In the genomic region with DNA sequence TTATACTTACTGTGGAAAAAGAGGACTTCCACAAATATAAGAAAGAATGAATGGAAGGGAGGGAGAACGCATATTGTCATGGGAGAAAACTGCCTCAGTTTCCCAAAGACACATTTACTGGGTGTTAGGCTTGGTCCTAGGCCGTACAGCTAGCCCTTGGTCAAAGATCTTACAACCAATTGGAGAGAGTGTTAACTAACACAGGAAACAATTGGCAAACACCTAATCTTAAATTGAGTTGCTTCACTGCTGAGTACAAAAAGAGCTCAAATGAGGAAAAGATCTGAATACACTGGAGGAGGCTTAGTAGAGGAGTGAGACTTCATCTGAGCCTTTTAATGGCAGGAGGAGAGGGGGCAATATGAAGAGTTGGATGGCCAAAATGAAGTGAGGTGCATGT, we compare ENCODE assay signal across 22 cellular contexts.
A peak's percentile ranks its signal among the peaks of the same experiment; 100 is the strongest.
DNase-seq lines count a peak whose midpoint lies in the region; ATAC-seq and TF ChIP-seq lines count a peak whose summit lies in the region.
"Had no signal": no experiment of that assay in that cellular context is flagged by ENCODE, and none has a peak within 500 bp of the region (broad histone marks: within the 10 kb centered on the region; RNA-seq: fewer than 3 reads in every experiment).

No MANE protein-coding gene starts in this region.

- H3K36me3 ChIP-seq in thyroid gland = no peaks in the 10 kb centered on the region
- H3K36me3 ChIP-seq: BLaER1 treated with 17β-estradiol and CSF1 and Interleukin-3, amounts not matched to agents 10 nM and 100 nM had no signal

- no peak overlapping the region for H3K27ac Mint-ChIP-seq in T-cell
- H3K27ac Mint-ChIP-seq in glutamatergic neuron (ENCODE audit: unreplicated experiment) = no peak overlapping the region
- H3K27ac Mint-ChIP-seq: activated naive CD8-positive, alpha-beta T cell treated with anti-CD3 and anti-CD28 coated beads, Interleukin-2, amount 50 U/mL, for 24 hours; activated T-helper 17 cell treated with anti-CD3 and anti-CD28 coated beads, Interleukin-2, amount 50 U/mL, for 72 hours; stimulated activated memory B cell treated with anti-CD40 and anti-IgM and Interleukin-4, amounts not matched to agents 10 μg/mL and 1 μg/mL and 100 μg/mL, for 72 hours had no signal

- H3K4me1 ChIP-seq in thyroid gland = peaks cover 23 to 37% of the 10 kb centered on the region in 2 donors

- TF ChIP-seq CTCF in fibroblast of villous mesenchyme (IDR thresholded peaks at IDR 0.05; ENCODE audit: insufficient read depth, low read depth, low read length) (no peak), thyroid gland (IDR thresholded peaks at IDR 0.05) (no peak), glutamatergic neuron (IDR thresholded peaks at IDR 0.05; ENCODE audit: partially characterized antibody, unreplicated experiment) (no peak)

- H3K4me3 ChIP-seq in fibroblast of villous mesenchyme (ENCODE audit: low read depth, low read length) (no peak overlapping the region), thyroid gland (replicated peaks in 1 of 3) (no peak overlapping the region)
- H3K4me3 ChIP-seq: BLaER1 treated with 17β-estradiol and CSF1 and Interleukin-3, amounts not matched to agents 10 nM and 100 nM; GM12878 had no signal

- 89 to 90% methylated on average over 2 of the region's 2 CpGs for WGBS in thyroid gland, 2 donors

- POLR2A ChIA-PET in T-cell (lab: Charles Lee) = no interaction called here

- H3K4me3 Mint-ChIP-seq in T-cell (no peak overlapping the region), glutamatergic neuron (ENCODE audit: unreplicated experiment) (no peak overlapping the region)
- H3K4me3 Mint-ChIP-seq: activated naive CD8-positive, alpha-beta T cell treated with anti-CD3 and anti-CD28 coated beads, Interleukin-2, amount 50 U/mL, for 24 hours; activated T-helper 17 cell treated with anti-CD3 and anti-CD28 coated beads, Interleukin-2, amount 50 U/mL, for 72 hours; stimulated activated memory B cell treated with anti-CD40 and anti-IgM and Interleukin-4, amounts not matched to agents 10 μg/mL and 1 μg/mL and 100 μg/mL, for 72 hours had no signal

- H3K36me3 Mint-ChIP-seq in T-cell (no peaks in the 10 kb centered on the region), glutamatergic neuron (ENCODE audit: unreplicated experiment) (no peaks in the 10 kb centered on the region)
- H3K36me3 Mint-ChIP-seq: stimulated activated memory B cell treated with anti-CD40 and anti-IgM and Interleukin-4, amounts not matched to agents 10 μg/mL and 1 μg/mL and 100 μg/mL, for 72 hours had no signal

- H3K27me3 ChIP-seq in thyroid gland = no peaks in the 10 kb centered on the region
- H3K27me3 ChIP-seq: BLaER1 treated with 17β-estradiol and CSF1 and Interleukin-3, amounts not matched to agents 10 nM and 100 nM had no signal

- ATAC-seq in T-cell (replicated peaks in 1 of 4) (no peak), HG03280 (IDR thresholded peaks at IDR 0.05; ENCODE audit: unreplicated experiment) (no peak)
- ATAC-seq: activated CD4-positive, CD25-positive, alpha-beta regulatory T cell treated with anti-CD3 and anti-CD28 coated beads, Interleukin-2, amount 50 U/mL, for 24 hours; activated naive CD8-positive, alpha-beta T cell treated with anti-CD3 and anti-CD28 coated beads, Interleukin-2, amount 50 U/mL, for 24 hours; activated T-helper 17 cell treated with anti-CD3 and anti-CD28 coated beads, Interleukin-2, amount 50 U/mL, for 72 hours; GM12878; left colon; stimulated activated memory B cell treated with anti-CD40 and anti-IgM and Interleukin-4, amounts not matched to agents 10 μg/mL and 1 μg/mL and 100 μg/mL, for 72 hours had no signal

- H3K9me3 Mint-ChIP-seq in T-cell (no peaks in the 10 kb centered on the region), glutamatergic neuron (ENCODE audit: unreplicated experiment) (no peaks in the 10 kb centered on the region)
- H3K9me3 Mint-ChIP-seq: activated naive CD8-positive, alpha-beta T cell treated with anti-CD3 and anti-CD28 coated beads, Interleukin-2, amount 50 U/mL, for 24 hours; stimulated activated memory B cell treated with anti-CD40 and anti-IgM and Interleukin-4, amounts not matched to agents 10 μg/mL and 1 μg/mL and 100 μg/mL, for 72 hours had no signal

- H3K27ac ChIP-seq in thyroid gland = peak overlapping the region in 2 of 3 donors; percentile 15 to 41
- H3K27ac ChIP-seq: 22Rv1; BLaER1 treated with 17β-estradiol and CSF1 and Interleukin-3, amounts not matched to agents 10 nM and 100 nM had no signal

- no peak for TF ChIP-seq POLR2A in thyroid gland (IDR thresholded peaks at IDR 0.05)

- H3K27me3 Mint-ChIP-seq in T-cell = peaks cover 2 to 9% of the 10 kb centered on the region in 2 donors
- no peaks in the 10 kb centered on the region for H3K27me3 Mint-ChIP-seq in glutamatergic neuron (ENCODE audit: unreplicated experiment)

- H3K4me1 Mint-ChIP-seq in T-cell (no peaks in the 10 kb centered on the region), glutamatergic neuron (ENCODE audit: low read depth, unreplicated experiment) (no peaks in the 10 kb centered on the region)
- H3K4me1 Mint-ChIP-seq: activated naive CD8-positive, alpha-beta T cell treated with anti-CD3 and anti-CD28 coated beads, Interleukin-2, amount 50 U/mL, for 24 hours; activated T-helper 17 cell treated with anti-CD3 and anti-CD28 coated beads, Interleukin-2, amount 50 U/mL, for 72 hours had no signal

- H3K9me3 ChIP-seq in thyroid gland = no peaks in the 10 kb centered on the region
- H3K9me3 ChIP-seq: BLaER1 treated with 17β-estradiol and CSF1 and Interleukin-3, amounts not matched to agents 10 nM and 100 nM had no signal

- intact Hi-C loops in thyroid gland (cut with DNase I) = no loop called here

- DNase-seq in SIG-M5 treated with dmso at 0.1 percent for 504 hours (lab: John Stamatoyannopoulos, UW; ENCODE audit: unreplicated experiment) = peak; percentile 18
- DNase-seq in SIG-M5 (lab: John Stamatoyannopoulos, UW) = no peak
- DNase-seq in SKM-1 treated with dmso at 0.1 percent for 144 hours (lab: John Stamatoyannopoulos, UW; ENCODE audit: unreplicated experiment) = peak; percentile 86
- peak; percentile 47 for DNase-seq in fibroblast of villous mesenchyme (ENCODE audit: low read depth)
- no peak for DNase-seq in thyroid gland
- DNase-seq in T-cell = no peak
- DNase-seq in glutamatergic neuron = no peak
- DNase-seq: activated naive CD8-positive, alpha-beta T cell treated with anti-CD3 and anti-CD28 coated beads, Interleukin-2, amount 50 U/mL, for 24 hours; caudate nucleus; GDM1; left colon; midbrain; NCI-H1694 treated with DMSO at 0.1 percent for 48 hours; NCI-H446; stimulated activated CD4-positive, alpha-beta T cell treated with anti-CD3 and anti-CD28 coated beads, Interleukin-15, amount 100 ng/mL, for 24 hours had no signal

- CTCF ChIA-PET in T-cell (lab: Charles Lee) = no interaction called here

Comparison
In these comparisons a context has a peak if more than half of its experiments do, and no peak if none do; other contexts are left out.
1. DNase-seq: peak in SIG-M5 treated with dmso at 0.1 percent for 504 hours (single experiment), SKM-1 treated with dmso at 0.1 percent for 144 hours (single experiment) and fibroblast of villous mesenchyme (single experiment); none in SIG-M5 (single experiment), thyroid gland (0 of 2), T-cell (0 of 34) and glutamatergic neuron (single experiment).